ENCODE assay signal across 19 cellular contexts in genomic region chr2:3486047-3487027, GRCh38. TPM values are rescaled to one million over a fixed set of nuclear protein-coding genes. Genes with fewer than 3 reads are reported as not detected.
DNase-seq lines count a peak whose midpoint lies in the region; ATAC-seq and TF ChIP-seq lines count a peak whose summit lies in the region.
"Had no signal": no experiment of that assay in that cellular context is flagged by ENCODE, and none has a peak within 500 bp of the region (broad histone marks: within the 10 kb centered on the region; RNA-seq: fewer than 3 reads in every experiment).

No MANE protein-coding gene starts in this region.

- peak; percentile 28 for ATAC-seq in left lobe of liver

- intact Hi-C loops in sigmoid colon (cut with DNase I): no loop called here

- H2BK5ac ChIP-seq in H9 (ENCODE audit: insufficient read length, low read length): no peak overlapping the region

- H3K23me2 ChIP-seq in H9 (ENCODE audit: insufficient read length, low read depth, low read length, poor library complexity, severe bottlenecking): no peaks in the 10 kb centered on the region

- H4K8ac ChIP-seq in H9 (replicated peaks; ENCODE audit: insufficient read length, low read depth, low read length): no peak overlapping the region

- H3T11ph ChIP-seq in H9 (ENCODE audit: low read length): no peak overlapping the region

- H4K20me1 ChIP-seq in H9 (ENCODE audit: control insufficient read depth, insufficient read depth, insufficient read length): no peaks in the 10 kb centered on the region

- TF ChIP-seq CTCF in H9 (conservative IDR thresholded peaks at IDR 0.05): no peak
- TF ChIP-seq CTCF in sigmoid colon (IDR thresholded peaks at IDR 0.05): no peak

- no peak overlapping the region for H2BK15ac ChIP-seq in H9 (ENCODE audit: low read depth, low read length)

- no peak overlapping the region for H2AK5ac ChIP-seq in H9 (ENCODE audit: insufficient read length, low read length)

- no peak overlapping the region for H4K91ac ChIP-seq in H9 (ENCODE audit: insufficient read length, low read depth, low read length)

- H3K27me3 Mint-ChIP-seq in H9 (ENCODE audit: low read depth): peaks cover 1% of the 10 kb centered on the region; the same call in 1 of the 2 replicates
- H3K27me3 Mint-ChIP-seq in activated naive CD8-positive, alpha-beta T cell treated with anti-CD3 and anti-CD28 coated beads for 36 hours: no peaks in the 10 kb centered on the region
- H3K27me3 Mint-ChIP-seq: CD8-positive, alpha-beta memory T cell had no signal

- H3K4me2 ChIP-seq in H9 (ENCODE audit: insufficient read depth, insufficient read length, low read length): no peak overlapping the region
- H3K4me2 ChIP-seq: PC-9 had no signal

- H3K9me3 Mint-ChIP-seq in H9: peaks cover 3 to 8% of the 10 kb centered on the region in 2 experiments; a peak in 3 of 5 replicates
- no peaks in the 10 kb centered on the region for H3K9me3 Mint-ChIP-seq in activated naive CD8-positive, alpha-beta T cell treated with anti-CD3 and anti-CD28 coated beads for 36 hours
- H3K9me3 Mint-ChIP-seq: CD8-positive, alpha-beta memory T cell had no signal

- peaks cover 0 to 6% (median 3%) of the 10 kb centered on the region in 4 donors for H3K36me3 ChIP-seq in sigmoid colon

- H3K9me3 ChIP-seq in H9 (ENCODE audit: control insufficient read depth, low read depth, low read length) (no peaks in the 10 kb centered on the region), sigmoid colon (no peaks in the 10 kb centered on the region)

- no peak overlapping the region for H2AFZ ChIP-seq in H9 (ENCODE audit: low read length)
- H2AFZ ChIP-seq: GM23248, PC-9 had no signal

- no peak overlapping the region for H3K4me3 Mint-ChIP-seq in H9
- no peak overlapping the region for H3K4me3 Mint-ChIP-seq in activated naive CD8-positive, alpha-beta T cell treated with anti-CD3 and anti-CD28 coated beads for 36 hours
- H3K4me3 Mint-ChIP-seq: CD8-positive, alpha-beta memory T cell had no signal

- no peaks in the 10 kb centered on the region for H3K4me1 ChIP-seq in H9 (ENCODE audit: insufficient read depth, low read length)
- H3K4me1 ChIP-seq in sigmoid colon: no peaks in the 10 kb centered on the region

- no peak overlapping the region for H2BK20ac ChIP-seq in H9 (ENCODE audit: low read depth, low read length, poor library complexity, severe bottlenecking)

- peaks cover 19 to 28% (median 21%) of the 10 kb centered on the region in 3 experiments for H3K36me3 Mint-ChIP-seq in H9 (ENCODE audit: insufficient read depth in 1 of 3, low read depth in 3 of 3)
- no peaks in the 10 kb centered on the region for H3K36me3 Mint-ChIP-seq in activated naive CD8-positive, alpha-beta T cell treated with anti-CD3 and anti-CD28 coated beads for 36 hours

- H3K27ac Mint-ChIP-seq in H9: no peak overlapping the region
- H3K27ac Mint-ChIP-seq in activated naive CD8-positive, alpha-beta T cell treated with anti-CD3 and anti-CD28 coated beads for 36 hours: no peak overlapping the region

- H3K18ac ChIP-seq in H9 (ENCODE audit: insufficient read length, low read depth, low read length): no peak overlapping the region

- H3K4ac ChIP-seq in H9 (ENCODE audit: low read depth, low read length): no peak overlapping the region

- H3K27me3 ChIP-seq in H9 (ENCODE audit: insufficient read depth, low read length) (no peaks in the 10 kb centered on the region), sigmoid colon (no peaks in the 10 kb centered on the region)
- H3K27me3 ChIP-seq: BLaER1 treated with 17β-estradiol and CSF1 and Interleukin-3, amounts not matched to agents 10 nM and 100 nM had no signal

- no peak overlapping the region for H2BK12ac ChIP-seq in H9 (ENCODE audit: insufficient read length, low read depth, low read length)

- no peak overlapping the region for H3K9ac ChIP-seq in H9 (ENCODE audit: extremely low read depth, insufficient read length, low read length)
- H3K9ac ChIP-seq: BLaER1 treated with 17β-estradiol and CSF1 and Interleukin-3, amounts not matched to agents 10 nM and 100 nM; GM23248 had no signal

- no CpG with 5 or more reads among the region's 29 CpGs for WGBS in H9 (ENCODE audit: extremely low coverage, insufficient read length, low lambda C conversion rate)
- 91 to 92% methylated on average over 29 of the region's 29 CpGs for WGBS in sigmoid colon, 2 donors

- H3K14ac ChIP-seq in H9 (ENCODE audit: insufficient read depth, low read length): no peak overlapping the region

- H3K79me1 ChIP-seq in H9 (ENCODE audit: insufficient read depth, low read depth, low read length, poor library complexity, severe bottlenecking): no peaks in the 10 kb centered on the region

- peaks cover 4 to 13% of the 10 kb centered on the region in 2 experiments for H3K4me1 Mint-ChIP-seq in H9
- no peaks in the 10 kb centered on the region for H3K4me1 Mint-ChIP-seq in activated naive CD8-positive, alpha-beta T cell treated with anti-CD3 and anti-CD28 coated beads for 36 hours
- H3K4me1 Mint-ChIP-seq: CD8-positive, alpha-beta memory T cell had no signal

- no peak for TF ChIP-seq POLR2A in sigmoid colon (IDR thresholded peaks at IDR 0.05)

- H3K56ac ChIP-seq in H9 (ENCODE audit: insufficient read length, low read depth, low read length): no peak overlapping the region

- H3K27ac ChIP-seq in H9 (ENCODE audit: insufficient read length, low read depth, low read length) (no peak overlapping the region), sigmoid colon (no peak overlapping the region)
- H3K27ac ChIP-seq: BLaER1 treated with 17β-estradiol and CSF1 and Interleukin-3, amounts not matched to agents 10 nM and 100 nM; GM23248; PC-9 had no signal

- H2BK120ac ChIP-seq in H9 (ENCODE audit: low read depth, low read length, poor library complexity, severe bottlenecking): no peak overlapping the region

- no peaks in the 10 kb centered on the region for H3K79me2 ChIP-seq in H9 (ENCODE audit: insufficient read depth, low read length)

- TF ChIP-seq EP300 in sigmoid colon (IDR thresholded peaks at IDR 0.05): no peak

- DNase-seq in activated effector memory CD4-positive, alpha-beta T cell treated with anti-CD3 and anti-CD28 coated beads, Interleukin-2, amount 50 U/mL, for 16 hours: peak; percentile 56
- no peak for DNase-seq in activated effector memory CD4-positive, alpha-beta T cell treated with Interleukin-2 at 50 U/mL for 16 hours
- DNase-seq in H9: peak; percentile 18
- no peak for DNase-seq in left lobe of liver (ENCODE audit: low spot score)
- DNase-seq in sigmoid colon: peak; percentile 60
- DNase-seq in NCI-H1092 treated with DMSO at 0.1 percent for 48 hours (lab: John Stamatoyannopoulos, UW): no peak
- no peak for DNase-seq in activated naive CD8-positive, alpha-beta T cell treated with anti-CD3 and anti-CD28 coated beads for 36 hours
- DNase-seq in NCI-H774 (lab: John Stamatoyannopoulos, UW): no peak
- DNase-seq: CD8-positive, alpha-beta memory T cell; DND-41; Karpas-422; MM.1S; NCI-H1105 treated with DMSO at 0.1 percent for 48 hours; NCI-H187; NCI-H526 treated with DMSO at 0.1 percent for 48 hours; PC-9; SHP77 had no signal

- no peak overlapping the region for H3K4me3 ChIP-seq in sigmoid colon
- H3K4me3 ChIP-seq: BLaER1 treated with 17β-estradiol and CSF1 and Interleukin-3, amounts not matched to agents 10 nM and 100 nM; GM23248; PC-9 had no signal

- H4K5ac ChIP-seq in H9 (ENCODE audit: insufficient read length, low read depth, low read length): no peak overlapping the region

- no peak overlapping the region for H3K23ac ChIP-seq in H9 (ENCODE audit: insufficient read length, low read depth, low read length)

RNA-seq across cellular contexts. Expression of gene ADI1, which starts 33.0 kb away (rescaled TPM):
- total RNA-seq in H9 (2021) (23.4 and 25.4 TPM in 2 replicates), left lobe of liver (297 TPM), sigmoid colon (100 to 1,000 TPM in 1 of 4 donors, 10 to 100 TPM in 3; 35.7 to 104 (median 77.1) TPM)
- polyA plus RNA-seq in sigmoid colon: 100 to 1,000 TPM in 2 of 3 donors, 10 to 100 TPM in 1; 47.4 to 114 (median 111) TPM
- 10 to 100 TPM; 22.8 to 23.7 TPM for total RNA-seq in activated naive CD8-positive, alpha-beta T cell treated with anti-CD3 and anti-CD28 coated beads for 36 hours

Comparison
In these comparisons a context has a peak if more than half of its experiments do, and no peak if none do; other contexts are left out.
1. DNase-seq: peak in activated effector memory CD4-positive, alpha-beta T cell treated with anti-CD3 and anti-CD28 coated beads, Interleukin-2, amount 50 U/mL, for 16 hours (single experiment), H9 (single experiment) and sigmoid colon (single experiment); none in activated effector memory CD4-positive, alpha-beta T cell treated with Interleukin-2 at 50 U/mL for 16 hours (single experiment), left lobe of liver (single experiment), NCI-H1092 treated with DMSO at 0.1 percent for 48 hours (single experiment), activated naive CD8-positive, alpha-beta T cell treated with anti-CD3 and anti-CD28 coated beads for 36 hours (single experiment) and NCI-H774 (single experiment).